In genomic region chr17:65185686-65186382, GRCh38 we compare ENCODE assay signal across 2 cellular contexts.
TF ChIP-seq lines count a peak whose summit lies in the region.

No MANE protein-coding gene starts in this region.

TF ChIP-seq in SK-N-SH, 30 proteins besides CTCF, POLR2A, EP300 and RAD21 (continued from another document):
- TF ChIP-seq, protein P1, sequence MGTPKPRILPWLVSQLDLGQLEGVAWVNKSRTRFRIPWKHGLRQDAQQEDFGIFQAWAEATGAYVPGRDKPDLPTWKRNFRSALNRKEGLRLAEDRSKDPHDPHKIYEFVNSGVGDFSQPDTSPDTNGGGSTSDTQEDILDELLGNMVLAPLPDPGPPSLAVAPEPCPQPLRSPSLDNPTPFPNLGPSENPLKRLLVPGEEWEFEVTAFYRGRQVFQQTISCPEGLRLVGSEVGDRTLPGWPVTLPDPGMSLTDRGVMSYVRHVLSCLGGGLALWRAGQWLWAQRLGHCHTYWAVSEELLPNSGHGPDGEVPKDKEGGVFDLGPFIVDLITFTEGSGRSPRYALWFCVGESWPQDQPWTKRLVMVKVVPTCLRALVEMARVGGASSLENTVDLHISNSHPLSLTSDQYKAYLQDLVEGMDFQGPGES (IDR thresholded peaks at IDR 0.05; ENCODE audit: low read depth, low read length), result no peak
- TF ChIP-seq ELF1 (IDR thresholded peaks at IDR 0.05) (no peak), MEF2A (IDR thresholded peaks at IDR 0.05; ENCODE audit: borderline replicate concordance, low read depth) (no peak), PBX3 (IDR thresholded peaks at IDR 0.05) (no peak), NRF1 (IDR thresholded peaks at IDR 0.05; ENCODE audit: low read depth, low read length) (no peak), TEAD4 (IDR thresholded peaks at IDR 0.05; ENCODE audit: borderline replicate concordance, insufficient read depth) (no peak)

TF ChIP-seq in SK-N-SH treated with all-trans-retinoic acid at 6 μM for 48 hours, 23 proteins besides CTCF, POLR2A, EP300 and RAD21 (continued from another document):
- no peak for TF ChIP-seq PATZ1 (CRISPR knock-in tag; IDR thresholded peaks at IDR 0.05; ENCODE audit: borderline replicate concordance)
- no peak for TF ChIP-seq ESRRG (CRISPR knock-in tag; IDR thresholded peaks at IDR 0.05)
- TF ChIP-seq ZNF565 (CRISPR knock-in tag; conservative IDR thresholded peaks at IDR 0.05; ENCODE audit: low read depth), result no peak
- TF ChIP-seq TCF4 (CRISPR knock-in tag; IDR thresholded peaks at IDR 0.05; ENCODE audit: borderline replicate concordance), result no peak
- no peak for TF ChIP-seq ZC3H10 (CRISPR knock-in tag; IDR thresholded peaks at IDR 0.05)
